ENCODE assay signal across 11 cellular contexts in genomic region chr10:117804470-117805011, GRCh38.
DNase-seq lines count a peak whose midpoint lies in the region; ATAC-seq and TF ChIP-seq lines count a peak whose summit lies in the region.
"Had no signal": no experiment of that assay in that cellular context is flagged by ENCODE, and none has a peak within 500 bp of the region (broad histone marks: within the 10 kb centered on the region; RNA-seq: fewer than 3 reads in every experiment).

No MANE protein-coding gene starts in this region.

- peak overlapping the region; percentile 22 for H3K4me3 ChIP-seq in epithelial cell of proximal tubule (ENCODE audit: low read depth, low read length)
- H3K4me3 ChIP-seq: smooth muscle cell had no signal

- CTCF ChIA-PET in activated CD4-positive, alpha-beta memory T cell treated with anti-CD3 and anti-CD28 coated beads, Interleukin-2, amount 10 ng/mL, durations not matched to agents 7 days and 5 days (lab: Charles Lee) = no interaction called here

- POLR2A ChIA-PET in activated CD4-positive, alpha-beta memory T cell treated with anti-CD3 and anti-CD28 coated beads, Interleukin-2, amount 10 ng/mL, durations not matched to agents 7 days and 5 days (lab: Charles Lee) = no interaction called here

- no peaks in the 10 kb centered on the region for H3K4me1 Mint-ChIP-seq in activated CD4-positive, alpha-beta memory T cell treated with anti-CD3 and anti-CD28 coated beads, Interleukin-2, amount 10 ng/mL, durations not matched to agents 7 days and 5 days

- peak; percentile 68 for DNase-seq in D341Med (ENCODE audit: low spot score)
- DNase-seq in NAMALWA (ENCODE audit: low spot score) = peak; percentile 2
- peak; percentile 90 for DNase-seq in epithelial cell of proximal tubule (ENCODE audit: low read depth)
- peak in 51 of 56 donors; percentile 4 to 83 (median 37) for DNase-seq in nucleus accumbens (lab: John Stamatoyannopoulos, UW)
- no peak for DNase-seq in GM10266 (ENCODE audit: extremely low spot score)
- DNase-seq in NCI-H774 (lab: John Stamatoyannopoulos, UW) = no peak
- DNase-seq in activated CD4-positive, alpha-beta memory T cell treated with anti-CD3 and anti-CD28 coated beads, Interleukin-2, amount 10 ng/mL, durations not matched to agents 7 days and 5 days = no peak
- DNase-seq: activated CD8-positive, alpha-beta memory T cell treated with anti-CD3 and anti-CD28 coated beads, Interleukin-2, amount 50 U/mL, for 4 hours; CD4-positive, alpha-beta memory T cell had no signal

- peaks cover 2% of the 10 kb centered on the region for H3K27me3 Mint-ChIP-seq in activated CD4-positive, alpha-beta memory T cell treated with anti-CD3 and anti-CD28 coated beads, Interleukin-2, amount 10 ng/mL, durations not matched to agents 7 days and 5 days

- TF ChIP-seq CTCF in epithelial cell of proximal tubule (conservative IDR thresholded peaks at IDR 0.05; ENCODE audit: low read depth, low read length) (no peak), GM10266 (IDR thresholded peaks at IDR 0.05; ENCODE audit: control insufficient read depth, insufficient read depth, low read depth, missing control alignments) (no peak)

- no peak overlapping the region for H3K27ac Mint-ChIP-seq in activated CD4-positive, alpha-beta memory T cell treated with anti-CD3 and anti-CD28 coated beads, Interleukin-2, amount 10 ng/mL, durations not matched to agents 7 days and 5 days
- H3K27ac Mint-ChIP-seq: CD4-positive, alpha-beta memory T cell had no signal

- ATAC-seq in GM21367 (IDR thresholded peaks at IDR 0.05; ENCODE audit: unreplicated experiment) = no peak

- no peak overlapping the region for H3K4me3 Mint-ChIP-seq in activated CD4-positive, alpha-beta memory T cell treated with anti-CD3 and anti-CD28 coated beads, Interleukin-2, amount 10 ng/mL, durations not matched to agents 7 days and 5 days
- H3K4me3 Mint-ChIP-seq: CD4-positive, alpha-beta memory T cell had no signal

- H3K36me3 Mint-ChIP-seq in activated CD4-positive, alpha-beta memory T cell treated with anti-CD3 and anti-CD28 coated beads, Interleukin-2, amount 10 ng/mL, durations not matched to agents 7 days and 5 days (ENCODE audit: low read depth) = no peaks in the 10 kb centered on the region

- no peaks in the 10 kb centered on the region for H3K9me3 Mint-ChIP-seq in activated CD4-positive, alpha-beta memory T cell treated with anti-CD3 and anti-CD28 coated beads, Interleukin-2, amount 10 ng/mL, durations not matched to agents 7 days and 5 days

Comparison
In these comparisons a context has a peak if more than half of its experiments do, and no peak if none do; other contexts are left out.
1. DNase-seq: peak in D341Med (single experiment), NAMALWA (single experiment), epithelial cell of proximal tubule (single experiment) and nucleus accumbens (51 of 56); none in GM10266 (single experiment), NCI-H774 (single experiment) and activated CD4-positive, alpha-beta memory T cell treated with anti-CD3 and anti-CD28 coated beads, Interleukin-2, amount 10 ng/mL, durations not matched to agents 7 days and 5 days (single experiment).